In genomic region chr13:24130134-24130792, GRCh38 we compare ENCODE assay signal across 22 cellular contexts. TPM values are rescaled to one million over a fixed set of nuclear protein-coding genes. Genes with fewer than 3 reads are reported as not detected.
DNase-seq lines count a peak whose midpoint lies in the region; ATAC-seq and TF ChIP-seq lines count a peak whose summit lies in the region.
"Had no signal": no experiment of that assay in that cellular context is flagged by ENCODE, and none has a peak within 500 bp of the region (broad histone marks: within the 10 kb centered on the region; RNA-seq: fewer than 3 reads in every experiment).

No MANE protein-coding gene starts in this region.

- intact Hi-C loops in body of pancreas (cut with DNase I) (no loop called here), mucosa of descending colon (cut with DNase I, micrococcal nuclease) (no loop called here)

- no peak overlapping the region for H3K4me3 ChIP-seq in body of pancreas
- no peak overlapping the region for H3K4me3 ChIP-seq in mucosa of descending colon
- H3K4me3 ChIP-seq: esophagus squamous epithelium, GM23338, MG63, sigmoid colon had no signal

- H3K27ac ChIP-seq in C4-2B (peak overlapping the region; percentile 1), KOPT-K1 (ENCODE audit: low read depth, low read length, poor library complexity, severe bottlenecking) (peak overlapping the region; percentile 71), body of pancreas (peak overlapping the region in 1 of 4 donors; percentile 7)
- H3K27ac ChIP-seq: esophagus squamous epithelium, HL-60, sigmoid colon had no signal

- no peak for TF ChIP-seq POLR2A in body of pancreas (IDR thresholded peaks at IDR 0.05)

- H3K4me1 ChIP-seq in body of pancreas (peaks cover 16% of the 10 kb centered on the region), mucosa of descending colon (ENCODE audit: low read depth) (peaks cover 15% of the 10 kb centered on the region)
- H3K4me1 ChIP-seq: esophagus squamous epithelium had no signal

- DNase-seq in body of pancreas (no peak), mucosa of descending colon (no peak), anterior cingulate cortex (lab: John Stamatoyannopoulos, UW) (no peak), NCI-H1436 treated with DMSO at 0.1 percent for 48 hours (lab: John Stamatoyannopoulos, UW) (no peak)
- no peak for DNase-seq in stimulated activated CD4-positive, alpha-beta T cell treated with anti-CD3 and anti-CD28 coated beads, Interleukin-4, amount 100 ng/mL, for 1 hour
- DNase-seq: activated CD4-positive, alpha-beta T cell treated with anti-CD3 and anti-CD28 coated beads for 1 hour; activated naive CD8-positive, alpha-beta T cell treated with anti-CD3 and anti-CD28 coated beads for 36 hours; activated T-cell treated with anti-CD3 and anti-CD28 coated beads, Interleukin-2, amount 50 U/mL, for 48 hours; EL; esophagus squamous epithelium; mesendoderm; MG63; naive thymus-derived CD8-positive, alpha-beta T cell; NCI-H1417 treated with DMSO at 0.1 percent for 48 hours; NCI-H526; Right ventricle myocardium superior; sigmoid colon had no signal

- H3K9me3 ChIP-seq in KOPT-K1 (ENCODE audit: insufficient read depth, low read length, poor library complexity, severe bottlenecking), result peaks cover 9% of the 10 kb centered on the region
- no peaks in the 10 kb centered on the region for H3K9me3 ChIP-seq in body of pancreas
- peaks cover 7% of the 10 kb centered on the region for H3K9me3 ChIP-seq in mucosa of descending colon

- ATAC-seq in body of pancreas (peak; percentile 27), mucosa of descending colon (peak; percentile 49), GM21619 (IDR thresholded peaks at IDR 0.05; ENCODE audit: unreplicated experiment) (no peak)
- ATAC-seq: GM23338; naive thymus-derived CD8-positive, alpha-beta T cell had no signal

- H3K36me3 ChIP-seq in KOPT-K1 (ENCODE audit: insufficient read depth, low read length) (no peaks in the 10 kb centered on the region), body of pancreas (replicated peaks in 1 of 2; ENCODE audit: insufficient read depth in 1 of 2, low read depth in 2 of 2) (no peaks in the 10 kb centered on the region), mucosa of descending colon (ENCODE audit: low read depth) (no peaks in the 10 kb centered on the region)
- H3K36me3 ChIP-seq: esophagus squamous epithelium, MG63, sigmoid colon had no signal

- no peaks in the 10 kb centered on the region for H3K27me3 ChIP-seq in body of pancreas
- H3K27me3 ChIP-seq: MG63, sigmoid colon had no signal

- TF ChIP-seq CTCF in C4-2B (conservative IDR thresholded peaks at IDR 0.05), result no peak
- no peak for TF ChIP-seq CTCF in body of pancreas (IDR thresholded peaks at IDR 0.05)
- TF ChIP-seq CTCF in mucosa of descending colon (IDR thresholded peaks at IDR 0.05), result no peak

- WGBS in body of pancreas, 2 donors, result 29 to 36% methylated on average over 10 to 12 of the region's 12 CpGs

RNA-seq across cellular contexts. Expression of gene SPATA13, which starts 30.3 kb away (rescaled TPM):
- total RNA-seq in body of pancreas (100 to 1,000 TPM in 1 of 2 donors, 10 to 100 TPM in 1; 83.3 to 359 TPM), mucosa of descending colon (10 to 100 TPM; 35.2 to 59.5 (median 35.6) TPM)
